Comparison of ENCODE assay signal across 25 cellular contexts in the genomic region with DNA sequence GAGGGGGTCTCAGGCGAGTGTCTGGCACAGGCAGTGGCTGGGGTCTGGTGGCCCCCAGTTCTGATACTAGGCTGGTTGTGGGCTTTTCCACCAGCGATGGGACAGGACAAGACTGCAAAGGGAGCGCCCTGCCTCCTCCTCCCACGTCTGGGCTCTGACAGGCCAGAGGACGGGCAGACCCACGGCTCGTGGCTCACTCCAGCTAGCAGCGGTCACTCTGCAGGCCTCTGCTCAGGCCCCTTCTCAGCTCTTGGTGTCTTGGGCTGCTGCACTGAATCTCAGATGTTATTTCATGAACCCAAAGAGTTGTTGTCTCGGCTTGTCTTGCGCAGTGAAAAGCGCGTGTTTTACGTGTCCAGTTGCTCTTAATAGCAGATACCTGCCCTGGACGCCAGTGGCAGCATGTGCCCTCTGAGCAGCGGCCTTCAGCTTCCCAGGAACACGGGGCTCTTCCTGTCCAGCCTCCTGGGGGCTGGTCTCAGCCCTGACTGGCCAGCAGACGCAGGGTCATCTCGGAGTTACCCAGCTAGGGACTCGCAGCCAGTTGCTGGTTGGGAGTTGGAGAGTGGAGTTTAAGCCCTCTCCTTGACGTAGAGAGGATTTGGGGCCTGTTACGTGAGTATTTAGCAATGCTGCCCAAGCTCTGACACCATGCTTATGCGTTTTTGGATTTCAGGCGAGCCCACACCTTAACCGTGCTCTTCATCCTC. TPM values are rescaled to one million over a fixed set of nuclear protein-coding genes. Genes with fewer than 3 reads are reported as not detected.
DNase-seq lines count a peak whose midpoint lies in the region; ATAC-seq and TF ChIP-seq lines count a peak whose summit lies in the region.
"Had no signal": no experiment of that assay in that cellular context is flagged by ENCODE, and none has a peak within 500 bp of the region (broad histone marks: within the 10 kb centered on the region; RNA-seq: fewer than 3 reads in every experiment).

No MANE protein-coding gene starts in this region.

- H3K4me3 ChIP-seq in lower lobe of right lung (no peak overlapping the region), suprapubic skin (no peak overlapping the region)
- H3K4me3 ChIP-seq: transverse colon had no signal

- H3K27ac ChIP-seq in RWPE1 = peak overlapping the region; percentile 32
- peak overlapping the region; percentile 65 for H3K27ac ChIP-seq in foreskin keratinocyte
- H3K27ac ChIP-seq in lower lobe of right lung = peak overlapping the region; percentile 53
- peak overlapping the region; percentile 49 for H3K27ac ChIP-seq in suprapubic skin
- H3K27ac ChIP-seq: C4-2B, transverse colon, WERI-Rb-1 had no signal

- H3K9me3 ChIP-seq in lower lobe of right lung (no peaks in the 10 kb centered on the region), suprapubic skin (no peaks in the 10 kb centered on the region)
- H3K9me3 ChIP-seq: transverse colon had no signal

- TF ChIP-seq CTCF in RWPE1 (conservative IDR thresholded peaks at IDR 0.05; ENCODE audit: low read depth) (no peak), foreskin keratinocyte (conservative IDR thresholded peaks at IDR 0.05) (no peak), lower lobe of right lung (IDR thresholded peaks at IDR 0.05) (no peak), suprapubic skin (IDR thresholded peaks at IDR 0.05) (no peak)

- H3K36me3 ChIP-seq in lower lobe of right lung (peaks cover 34% of the 10 kb centered on the region), suprapubic skin (peaks cover 18% of the 10 kb centered on the region)
- H3K36me3 ChIP-seq: transverse colon had no signal

- POLR2A ChIA-PET in RWPE1 (lab: Yijun Ruan, JAX; ENCODE audit: low non-redundant PET) (interaction anchor here (1.2 kb wide), 1 partner anchor 45 kb away, joined by 3 read pairs; no protein-coding TSS in a partner anchor), HEK293T (lab: Yijun Ruan, JAX) (interaction anchor here (0.5 kb wide), 1 partner anchor 173 kb away, joined by 3 read pairs; no protein-coding TSS in a partner anchor)

- H3K27me3 ChIP-seq in foreskin keratinocyte = no peaks in the 10 kb centered on the region
- no peaks in the 10 kb centered on the region for H3K27me3 ChIP-seq in lower lobe of right lung (ENCODE audit: low read depth)
- H3K27me3 ChIP-seq in suprapubic skin = no peaks in the 10 kb centered on the region
- H3K27me3 ChIP-seq: transverse colon had no signal

- ATAC-seq in foreskin keratinocyte (no peak), lower lobe of right lung (peak in 1 of 2 donors; percentile 16), HG02798 (IDR thresholded peaks at IDR 0.05; ENCODE audit: poor library complexity, unreplicated experiment) (no peak)
- ATAC-seq: naive thymus-derived CD8-positive, alpha-beta T cell had no signal

- intact Hi-C loops in lower lobe of right lung (cut with DNase I) = no loop called here

- TF ChIP-seq POLR2A in suprapubic skin (IDR thresholded peaks at IDR 0.05) = no peak

- no peak for DNase-seq in RWPE1 (ENCODE audit: low spot score)
- DNase-seq in foreskin keratinocyte = no peak
- DNase-seq in lower lobe of right lung = peak; percentile 30
- no peak for DNase-seq in suprapubic skin (ENCODE audit: low spot score in 2 of 2)
- no peak for DNase-seq in DMS53 treated with DMSO at 0.1 percent for 48 hours (lab: John Stamatoyannopoulos, UW; ENCODE audit: unreplicated experiment)
- no peak for DNase-seq in HEK293T (ENCODE audit: extremely low spot score)
- DNase-seq: activated CD4-positive, alpha-beta T cell treated with anti-CD3 and anti-CD28 coated beads, Interleukin-2, amount 10 ng/mL, durations not matched to agents 7 days and 5 days; activated naive CD4-positive, alpha-beta T cell; activated T-cell treated with anti-CD3 and anti-CD28 coated beads, Interleukin-2, amount 50 U/mL, for 48 hours; Calu3; cerebellar nuclear complex; HCEC 1CT; KBM-7; left colon; naive thymus-derived CD8-positive, alpha-beta T cell; NCI-H2029 treated with DMSO at 0.1 percent for 48 hours; NCI-H345; NCI-H774; stimulated activated CD4-positive, alpha-beta T cell treated with anti-CD3 and anti-CD28 coated beads, Interleukin-2, amount 100 ng/mL, for 24 hours; T1000; transverse colon; WERI-Rb-1 had no signal

- TF ChIP-seq EP300 in suprapubic skin (IDR thresholded peaks at IDR 0.05) = no peak

- CTCF ChIA-PET in RWPE1 (lab: Yijun Ruan, JAX) = interaction anchor here (1.2 kb wide), 1 partner anchor 20 kb away, joined by 4 read pairs; no protein-coding TSS in a partner anchor
- CTCF ChIA-PET in HEK293T (lab: Yijun Ruan, JAX) = no interaction called here

- peaks cover 6% of the 10 kb centered on the region for H3K4me1 ChIP-seq in foreskin keratinocyte
- H3K4me1 ChIP-seq in lower lobe of right lung = no peaks in the 10 kb centered on the region
- H3K4me1 ChIP-seq in suprapubic skin = peaks cover 10% of the 10 kb centered on the region
- H3K4me1 ChIP-seq: transverse colon had no signal

- WGBS in suprapubic skin = 91% methylated on average over 18 of the region's 24 CpGs

TF ChIP-seq in HEK293T, 16 proteins besides CTCF, POLR2A, EP300 and RAD21:
- TF ChIP-seq ELF4 (IDR thresholded peaks at IDR 0.05) = no peak
- no peak for TF ChIP-seq HDGF (IDR thresholded peaks at IDR 0.05; ENCODE audit: borderline replicate concordance)
- no peak for TF ChIP-seq FOXM1 (IDR thresholded peaks at IDR 0.05; ENCODE audit: borderline replicate concordance)
- no peak for TF ChIP-seq SP1 (IDR thresholded peaks at IDR 0.05)
- no peak for TF ChIP-seq CTBP1 (IDR thresholded peaks at IDR 0.05; ENCODE audit: borderline replicate concordance)
- TF ChIP-seq FOXK2 (IDR thresholded peaks at IDR 0.05) = no peak
- no peak for TF ChIP-seq L3MBTL2 (conservative IDR thresholded peaks at IDR 0.05)
- TF ChIP-seq, protein P1, sequence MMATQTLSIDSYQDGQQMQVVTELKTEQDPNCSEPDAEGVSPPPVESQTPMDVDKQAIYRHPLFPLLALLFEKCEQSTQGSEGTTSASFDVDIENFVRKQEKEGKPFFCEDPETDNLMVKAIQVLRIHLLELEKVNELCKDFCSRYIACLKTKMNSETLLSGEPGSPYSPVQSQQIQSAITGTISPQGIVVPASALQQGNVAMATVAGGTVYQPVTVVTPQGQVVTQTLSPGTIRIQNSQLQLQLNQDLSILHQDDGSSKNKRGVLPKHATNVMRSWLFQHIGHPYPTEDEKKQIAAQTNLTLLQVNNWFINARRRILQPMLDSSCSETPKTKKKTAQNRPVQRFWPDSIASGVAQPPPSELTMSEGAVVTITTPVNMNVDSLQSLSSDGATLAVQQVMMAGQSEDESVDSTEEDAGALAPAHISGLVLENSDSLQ (IDR thresholded peaks at IDR 0.05) = no peak
- TF ChIP-seq LEF1 (IDR thresholded peaks at IDR 0.05; ENCODE audit: borderline replicate concordance) = no peak
- no peak for TF ChIP-seq FOXA1 (IDR thresholded peaks at IDR 0.05)
- TF ChIP-seq ZNF384 (IDR thresholded peaks at IDR 0.05) = no peak
- no peak for TF ChIP-seq TARDBP (IDR thresholded peaks at IDR 0.05)
- no peak for TF ChIP-seq NFRKB (IDR thresholded peaks at IDR 0.05)
- no peak for TF ChIP-seq BHLHE40 (IDR thresholded peaks at IDR 0.05; ENCODE audit: borderline replicate concordance)
- no peak for TF ChIP-seq SUZ12 (IDR thresholded peaks at IDR 0.05)
- no peak for TF ChIP-seq ARNT (IDR thresholded peaks at IDR 0.05)

RNA-seq across cellular contexts. Expression of a gene that starts 9.6 kb away (rescaled TPM):
- 28.1 and 30.0 TPM in 2 replicates for total RNA-seq in foreskin keratinocyte
- polyA plus RNA-seq in foreskin keratinocyte = 33.1 and 38.2 TPM in 2 replicates
- 32.9 TPM for total RNA-seq in lower lobe of right lung
- 10 to 100 TPM; 22.3 to 31.0 (median 25.3) TPM for total RNA-seq in suprapubic skin

RNA-seq across cellular contexts. Expression of a gene that starts 17.9 kb away (rescaled TPM):
- 19.0 and 26.0 TPM in 2 replicates for total RNA-seq in foreskin keratinocyte
- 23.1 and 31.2 TPM in 2 replicates for polyA plus RNA-seq in foreskin keratinocyte
- total RNA-seq in lower lobe of right lung = 21.6 TPM
- 100 to 1,000 TPM in 2 of 4 donors, 10 to 100 TPM in 2; 76.8 to 166 (median 103) TPM for total RNA-seq in suprapubic skin
- total RNA-seq: osteocyte had no signal

RNA-seq across cellular contexts. Expression of a gene that starts 44.9 kb away (rescaled TPM):
- total RNA-seq in foreskin keratinocyte (10.8 and 11.8 TPM in 2 replicates), lower lobe of right lung (91.8 TPM), suprapubic skin (10 to 100 TPM; 14.2 to 26.0 (median 16.5) TPM)
- 14.4 and 17.7 TPM in 2 replicates for polyA plus RNA-seq in foreskin keratinocyte

RNA-seq across cellular contexts. Expression of a gene that starts 47.4 kb away (rescaled TPM):
- total RNA-seq in foreskin keratinocyte = 162 and 219 TPM in 2 replicates
- 167 and 235 TPM in 2 replicates for polyA plus RNA-seq in foreskin keratinocyte
- 237 TPM for total RNA-seq in lower lobe of right lung
- 100 to 1,000 TPM; 378 to 392 (median 383) TPM for total RNA-seq in suprapubic skin
